Comparison of ENCODE assay signal across 8 cellular contexts in the genomic region with DNA sequence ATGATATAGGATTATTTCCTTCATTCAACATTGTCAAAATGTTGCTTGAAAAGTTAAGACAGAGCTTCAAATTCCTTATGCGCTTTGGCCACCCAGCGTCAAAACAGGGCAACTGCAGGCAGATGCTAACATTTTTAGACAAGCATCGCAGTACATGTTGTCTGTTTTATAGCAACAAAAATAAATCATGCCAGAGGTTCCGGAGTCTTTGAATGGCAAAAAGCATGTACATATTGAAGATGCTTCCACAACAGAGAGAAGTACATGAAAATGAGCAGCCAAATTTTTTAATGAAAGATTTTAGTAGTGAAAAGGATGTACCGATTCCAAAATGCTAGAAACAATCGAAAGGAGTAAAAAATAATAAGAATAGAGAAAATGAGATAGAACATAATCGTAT.
DNase-seq lines count a peak whose midpoint lies in the region.

No MANE protein-coding gene starts in this region.

- H3K4me3 Mint-ChIP-seq in activated T-cell treated with anti-CD3 and anti-CD28 coated beads, Interleukin-2, amount 50 U/mL, for 24 hours = no peak overlapping the region

- peaks cover 4% of the 10 kb centered on the region for H3K27me3 Mint-ChIP-seq in activated T-cell treated with anti-CD3 and anti-CD28 coated beads, Interleukin-2, amount 50 U/mL, for 24 hours

- H3K36me3 Mint-ChIP-seq in activated T-cell treated with anti-CD3 and anti-CD28 coated beads, Interleukin-2, amount 50 U/mL, for 24 hours (ENCODE audit: low read depth) = no peaks in the 10 kb centered on the region

- peak; percentile 43 for DNase-seq in activated gamma-delta T cell treated with Interleukin-2 at 50 U/mL for 16 hours
- DNase-seq in activated gamma-delta T cell (lab: John Stamatoyannopoulos, UW) = no peak
- DNase-seq in HCEC 1CT = peak; percentile 48
- DNase-seq in NCI-H2171 (lab: John Stamatoyannopoulos, UW) = peak; percentile 5
- peak; percentile 40 for DNase-seq in activated T-cell treated with anti-CD3 and anti-CD28 coated beads, Interleukin-2, amount 50 U/mL, for 24 hours
- peak; percentile 17 for DNase-seq in germinal center (ENCODE audit: low spot score)
- DNase-seq in smooth muscle cell of the brain vasculature (ENCODE audit: low read depth, low spot score) = peak; percentile 26
- no peak for DNase-seq in HPDE6-E6E7 (ENCODE audit: extremely low spot score)

- no peaks in the 10 kb centered on the region for H3K9me3 Mint-ChIP-seq in activated T-cell treated with anti-CD3 and anti-CD28 coated beads, Interleukin-2, amount 50 U/mL, for 24 hours

- peaks cover 18% of the 10 kb centered on the region for H3K4me1 Mint-ChIP-seq in activated T-cell treated with anti-CD3 and anti-CD28 coated beads, Interleukin-2, amount 50 U/mL, for 24 hours (ENCODE audit: low read depth)

- no peak overlapping the region for H3K27ac Mint-ChIP-seq in activated T-cell treated with anti-CD3 and anti-CD28 coated beads, Interleukin-2, amount 50 U/mL, for 24 hours

Comparison
In these comparisons a context has a peak if more than half of its experiments do, and no peak if none do; other contexts are left out.
1. DNase-seq: peak in activated gamma-delta T cell treated with Interleukin-2 at 50 U/mL for 16 hours (single experiment), HCEC 1CT (single experiment), NCI-H2171 (single experiment), activated T-cell treated with anti-CD3 and anti-CD28 coated beads, Interleukin-2, amount 50 U/mL, for 24 hours (single experiment), germinal center (single experiment) and smooth muscle cell of the brain vasculature (single experiment); none in activated gamma-delta T cell (single experiment) and HPDE6-E6E7 (single experiment).